ENCODE assay signal across 9 cellular contexts in genomic region chr16:4769306-4769638, GRCh38. TPM values are rescaled to one million over a fixed set of nuclear protein-coding genes. Genes with fewer than 3 reads are reported as not detected.
DNase-seq lines count a peak whose midpoint lies in the region; ATAC-seq, FAIRE-seq and TF ChIP-seq lines count a peak whose summit lies in the region.
"Had no signal": no experiment of that assay in that cellular context is flagged by ENCODE, and none has a peak within 500 bp of the region (broad histone marks: within the 10 kb centered on the region; RNA-seq: fewer than 3 reads in every experiment).

No MANE protein-coding gene starts in this region.

- peak overlapping the region in 1 of 2 donors; percentile 60 for H3K27ac Mint-ChIP-seq in effector memory CD8-positive, alpha-beta T cell
- H3K27ac Mint-ChIP-seq in natural killer cell treated with Interleukin-12 subunit alpha and Interleukin-12 subunit beta and Interleukin-15 and Interleukin-18, amount 100 ng/mL, for 72 hours: peak overlapping the region; percentile 77 to 92

- H3K4me3 Mint-ChIP-seq in effector memory CD8-positive, alpha-beta T cell: peak overlapping the region; percentile 86 to 92
- H3K4me3 Mint-ChIP-seq in natural killer cell treated with Interleukin-12 subunit alpha and Interleukin-12 subunit beta and Interleukin-15 and Interleukin-18, amount 100 ng/mL, for 72 hours: peak overlapping the region; percentile 19

- H3K4me3 ChIP-seq in NB4 (ENCODE audit: low read depth, low read length): peak overlapping the region; percentile 93

- H3K4me1 Mint-ChIP-seq in effector memory CD8-positive, alpha-beta T cell (ENCODE audit: low read depth in 2 of 2): peaks cover 28 to 34% of the 10 kb centered on the region in 2 donors
- peaks cover 21 to 26% of the 10 kb centered on the region in 2 donors for H3K4me1 Mint-ChIP-seq in natural killer cell treated with Interleukin-12 subunit alpha and Interleukin-12 subunit beta and Interleukin-15 and Interleukin-18, amount 100 ng/mL, for 72 hours (ENCODE audit: low read depth in 2 of 2)

- DNase-seq in NB4 (ENCODE audit: low read depth) (no peak), GM12891 (ENCODE audit: insufficient read length, low spot score) (no peak), cortex of kidney (lab: John Stamatoyannopoulos, UW) (no peak), cerebellar nuclear complex (lab: John Stamatoyannopoulos, UW) (no peak), SHP77 treated with DMSO at 0.1 percent for 48 hours (lab: John Stamatoyannopoulos, UW) (no peak)
- no peak for DNase-seq in effector memory CD8-positive, alpha-beta T cell
- DNase-seq in natural killer cell treated with Interleukin-12 subunit alpha and Interleukin-12 subunit beta and Interleukin-15 and Interleukin-18, amount 100 ng/mL, for 72 hours (ENCODE audit: low spot score): no peak

- H3K27me3 Mint-ChIP-seq in effector memory CD8-positive, alpha-beta T cell: no peaks in the 10 kb centered on the region
- H3K27me3 Mint-ChIP-seq in natural killer cell treated with Interleukin-12 subunit alpha and Interleukin-12 subunit beta and Interleukin-15 and Interleukin-18, amount 100 ng/mL, for 72 hours: no peaks in the 10 kb centered on the region

- H3K36me3 Mint-ChIP-seq in effector memory CD8-positive, alpha-beta T cell (ENCODE audit: insufficient read depth): peaks cover 31% of the 10 kb centered on the region
- H3K36me3 Mint-ChIP-seq in natural killer cell treated with Interleukin-12 subunit alpha and Interleukin-12 subunit beta and Interleukin-15 and Interleukin-18, amount 100 ng/mL, for 72 hours: no peaks in the 10 kb centered on the region

- ATAC-seq in effector memory CD8-positive, alpha-beta T cell (replicated peaks): no peak
- ATAC-seq in natural killer cell treated with Interleukin-12 subunit alpha and Interleukin-12 subunit beta and Interleukin-15 and Interleukin-18, amount 100 ng/mL, for 72 hours: no peak

- TF ChIP-seq POLR2A in NB4 (IDR thresholded peaks at IDR 0.05; ENCODE audit: extremely low read depth, insufficient read length) (no peak), GM12891 (IDR thresholded peaks at IDR 0.05; ENCODE audit: low read depth, low read length) (no peak)

- no peaks in the 10 kb centered on the region for H3K9me3 Mint-ChIP-seq in effector memory CD8-positive, alpha-beta T cell
- H3K9me3 Mint-ChIP-seq in natural killer cell treated with Interleukin-12 subunit alpha and Interleukin-12 subunit beta and Interleukin-15 and Interleukin-18, amount 100 ng/mL, for 72 hours: no peaks in the 10 kb centered on the region

- peak overlapping the region; percentile 74 for H3K27ac ChIP-seq in C4-2B

- TF ChIP-seq CTCF in C4-2B (conservative IDR thresholded peaks at IDR 0.05): no peak
- TF ChIP-seq CTCF in NB4 (IDR thresholded peaks at IDR 0.05; ENCODE audit: low read depth, low read length): no peak

- FAIRE-seq in GM12891 (lab: Jason Lieb, UNC): no peak

TF ChIP-seq in GM12891, 5 proteins besides CTCF, POLR2A, EP300 and RAD21:
- TF ChIP-seq PAX5 (IDR thresholded peaks at IDR 0.05; ENCODE audit: insufficient read depth, low read length, severe bottlenecking) (no peak), TAF1 (IDR thresholded peaks at IDR 0.05; ENCODE audit: low read depth, low read length) (no peak), POLR2AphosphoS5 (IDR thresholded peaks at IDR 0.05; ENCODE audit: low read depth, low read length) (no peak), SPI1 (IDR thresholded peaks at IDR 0.05; ENCODE audit: low read depth, low read length) (no peak), POU2F2 (IDR thresholded peaks at IDR 0.05; ENCODE audit: low read depth, low read length) (no peak)
TF ChIP-seq in GM12891: peak in this region for 0.

RNA-seq across cellular contexts. Expression of gene ZNF500, which starts 2.3 kb away (rescaled TPM):
- total RNA-seq in natural killer cell treated with Interleukin-12 subunit alpha and Interleukin-12 subunit beta and Interleukin-15 and Interleukin-18, amount 100 ng/mL, for 72 hours: 10 to 100 TPM; 12.2 to 20.9 TPM
- 2.9 TPM for polyA plus RNA-seq in GM12891 (2012; ENCODE audit: low read depth, missing spikeins)

RNA-seq across cellular contexts. Expression of gene SEPTIN12, which starts 18.9 kb away (rescaled TPM):
- total RNA-seq in natural killer cell treated with Interleukin-12 subunit alpha and Interleukin-12 subunit beta and Interleukin-15 and Interleukin-18, amount 100 ng/mL, for 72 hours: not detected
- polyA plus RNA-seq in GM12891 (2012; ENCODE audit: low read depth, missing spikeins): not detected
- total RNA-seq: renal cortical epithelial cell had no signal

RNA-seq across cellular contexts. Expression of gene SMIM22, which starts 25.9 kb away (rescaled TPM):
- not detected for total RNA-seq in natural killer cell treated with Interleukin-12 subunit alpha and Interleukin-12 subunit beta and Interleukin-15 and Interleukin-18, amount 100 ng/mL, for 72 hours
- not detected for polyA plus RNA-seq in GM12891 (2012; ENCODE audit: low read depth, missing spikeins)
- total RNA-seq: renal cortical epithelial cell had no signal

RNA-seq across cellular contexts. Expression of gene ROGDI, which starts 33.2 kb away (rescaled TPM):
- 1 to 10 TPM; 3.8 to 7.1 TPM for total RNA-seq in natural killer cell treated with Interleukin-12 subunit alpha and Interleukin-12 subunit beta and Interleukin-15 and Interleukin-18, amount 100 ng/mL, for 72 hours
- 10.1 TPM for polyA plus RNA-seq in GM12891 (2012; ENCODE audit: low read depth, missing spikeins)

RNA-seq across cellular contexts. Expression of gene DNAAF8, which starts 34.9 kb away (rescaled TPM):
- under 1 TPM in 1 of 2 donors, not detected in 1; 0.53 TPM for total RNA-seq in natural killer cell treated with Interleukin-12 subunit alpha and Interleukin-12 subunit beta and Interleukin-15 and Interleukin-18, amount 100 ng/mL, for 72 hours
- 0.13 TPM for polyA plus RNA-seq in GM12891 (2012; ENCODE audit: low read depth, missing spikeins)
